8 cellular contexts compared by ENCODE assay signal in the genomic region with DNA sequence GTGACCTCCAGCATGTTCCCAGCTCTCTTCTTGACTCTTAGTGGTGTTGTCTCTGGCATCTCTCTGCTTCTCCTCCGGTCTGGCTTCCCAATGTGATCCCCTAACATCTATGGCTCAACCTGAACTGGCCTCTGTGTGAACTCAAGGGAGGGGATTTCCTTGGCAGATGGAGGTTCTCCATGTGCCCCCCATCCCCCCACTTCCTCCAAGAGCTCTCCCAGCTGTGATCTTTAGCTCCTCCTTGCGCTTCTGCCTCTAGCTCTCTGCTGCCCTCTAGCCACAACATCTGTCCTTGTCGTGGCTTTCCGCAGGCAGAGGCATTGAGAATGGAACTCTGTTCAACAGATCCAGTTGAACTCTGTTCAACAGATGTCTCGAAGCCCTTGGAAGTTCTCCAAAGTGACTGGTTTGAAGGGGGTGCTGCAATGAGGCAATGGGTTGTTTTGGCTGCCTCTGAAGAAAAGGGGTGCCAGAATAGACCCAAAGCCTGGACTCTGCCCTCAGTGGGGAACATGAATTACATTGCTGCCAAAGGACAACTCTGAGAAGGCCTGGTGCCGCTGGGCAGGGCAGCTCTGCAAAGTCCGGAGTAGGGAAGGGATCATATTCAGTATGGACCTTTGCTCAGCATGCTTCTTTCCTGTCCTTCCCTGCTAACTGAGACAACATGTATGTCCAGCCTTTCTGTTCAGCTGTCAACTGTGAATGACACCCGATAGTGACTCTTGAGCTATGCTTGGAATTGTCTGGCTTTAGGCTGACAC.
A peak's percentile ranks its signal among the peaks of the same experiment; 100 is the strongest.
DNase-seq lines count a peak whose midpoint lies in the region; ATAC-seq and TF ChIP-seq lines count a peak whose summit lies in the region.

No MANE protein-coding gene starts in this region.

- peak; percentile 87 for ATAC-seq in HG03045 (IDR thresholded peaks at IDR 0.05; ENCODE audit: unreplicated experiment)

- TF ChIP-seq CTCF in WI38 (IDR thresholded peaks at IDR 0.05; ENCODE audit: low read depth, low read length) = peak; percentile 94

- DNase-seq in NCI-H510A treated with DMSO at 0.1 percent for 48 hours (lab: John Stamatoyannopoulos, UW) = peak; percentile 60
- DNase-seq in NCI-H510A (lab: John Stamatoyannopoulos, UW) = no peak
- peak; percentile 85 for DNase-seq in NCI-H2196 (lab: John Stamatoyannopoulos, UW; ENCODE audit: unreplicated experiment)
- peak; percentile 31 for DNase-seq in central memory CD4-positive, alpha-beta T cell
- peak; percentile 93 for DNase-seq in kidney tubule cell (ENCODE audit: low spot score)
- peak; percentile 57 to 61 for DNase-seq in stimulated activated CD4-positive, alpha-beta T cell treated with anti-CD3 and anti-CD28 coated beads, Interleukin-4, amount 100 ng/mL, for 48 hours (ENCODE audit: low read depth in 2 of 2)

- no peak overlapping the region for H3K4me3 ChIP-seq in WI38 (ENCODE audit: low read depth, low read length)
